25 cellular contexts compared by ENCODE assay signal in genomic region chr13:38401276-38401675, GRCh38.
"Had no signal": no experiment of that assay in that cellular context is flagged by ENCODE, and none has a peak within 500 bp of the region (broad histone marks: within the 10 kb centered on the region; RNA-seq: fewer than 3 reads in every experiment).

No MANE protein-coding gene starts in this region.

- H3K36me3 ChIP-seq: left lung, lower lobe of right lung, ovary, right atrium auricular region, right lobe of liver, stomach, thyroid gland, transverse colon, upper lobe of left lung, vagina had no signal

- H3K9me3 Mint-ChIP-seq: naive thymus-derived CD8-positive, alpha-beta T cell; nephron progenitor cell had no signal

- H3K27me3 Mint-ChIP-seq: progenitor cell of endocrine pancreas; stimulated activated naive B cell treated with anti-CD40 and anti-IgM and Interleukin-4, amounts not matched to agents 10 μg/mL and 1 μg/mL and 100 μg/mL, for 72 hours had no signal

- H3K4me2 ChIP-seq: smooth muscle cell had no signal

- H3K27me3 ChIP-seq: left lung, ovary, right atrium auricular region, right lobe of liver, stomach, testis, thyroid gland, transverse colon, upper lobe of left lung, vagina had no signal

- H3K9me3 ChIP-seq: left lung, lower lobe of right lung, ovary, right atrium auricular region, right lobe of liver, testis, thyroid gland, transverse colon, upper lobe of left lung, vagina had no signal

- H3K4me3 Mint-ChIP-seq: immature natural killer cell; naive thymus-derived CD8-positive, alpha-beta T cell; nephron progenitor cell; stimulated activated naive B cell treated with anti-CD40 and anti-IgM and Interleukin-4, amounts not matched to agents 10 μg/mL and 1 μg/mL and 100 μg/mL, for 72 hours had no signal

- H3K4me1 ChIP-seq: left lung, lower lobe of right lung, right atrium auricular region, right lobe of liver, stomach, testis, thyroid gland, upper lobe of left lung, vagina had no signal

- H3K36me3 Mint-ChIP-seq: immature natural killer cell; naive thymus-derived CD8-positive, alpha-beta T cell; stimulated activated naive B cell treated with anti-CD40 and anti-IgM and Interleukin-4, amounts not matched to agents 10 μg/mL and 1 μg/mL and 100 μg/mL, for 72 hours had no signal

- H3K4me1 Mint-ChIP-seq: immature natural killer cell had no signal

- DNase-seq: hypothalamus; immature natural killer cell; kidney; left colon; left lung; lower lobe of right lung; mammary epithelial cell; mesenchymal stem cell; naive thymus-derived CD8-positive, alpha-beta T cell; nephron progenitor cell; ovary; right lobe of liver; stimulated activated CD4-positive, alpha-beta T cell treated with anti-CD3 and anti-CD28 coated beads, Interleukin-1b, Interleukin-23, amount 100 ng/mL, for 48 hours; stimulated activated CD4-positive, alpha-beta T cell treated with anti-CD3 and anti-CD28 coated beads, Interleukin-4, amount 100 ng/mL, for 1 hour; stimulated activated naive B cell treated with anti-CD40 and anti-IgM and Interleukin-4, amounts not matched to agents 10 μg/mL and 1 μg/mL and 100 μg/mL, for 72 hours; stimulated activated naive CD8-positive, alpha-beta T cell treated with anti-CD3 and anti-CD28 coated beads, Interleukin-15, Interleukin-2, amounts not matched to agents 100 U/mL and 50 U/mL, for 24 hours; stomach; testis; thyroid gland; transverse colon; upper lobe of left lung had no signal

- H3K27ac ChIP-seq: left lung, lower lobe of right lung, ovary, right atrium auricular region, right lobe of liver, stomach, testis, thyroid gland, transverse colon, upper lobe of left lung, vagina had no signal

- H3K27ac Mint-ChIP-seq: immature natural killer cell; naive thymus-derived CD8-positive, alpha-beta T cell; nephron progenitor cell; progenitor cell of endocrine pancreas; stimulated activated naive B cell treated with anti-CD40 and anti-IgM and Interleukin-4, amounts not matched to agents 10 μg/mL and 1 μg/mL and 100 μg/mL, for 72 hours had no signal

- H3K4me3 ChIP-seq: left lung, lower lobe of right lung, ovary, right atrium auricular region, right lobe of liver, smooth muscle cell, stomach, testis, thyroid gland, transverse colon, upper lobe of left lung, vagina had no signal
